1 cellular context compared by ENCODE assay signal in genomic region chr20:63797175-63797574, GRCh38. TPM values are rescaled to one million over a fixed set of nuclear protein-coding genes. Genes with fewer than 3 reads are reported as not detected.
"Had no signal": no experiment of that assay in that cellular context is flagged by ENCODE, and none has a peak within 500 bp of the region (broad histone marks: within the 10 kb centered on the region; RNA-seq: fewer than 3 reads in every experiment).

No MANE protein-coding gene starts in this region.

RNA-seq across cellular contexts. Expression of gene ZBTB46, which starts 33.9 kb away (rescaled TPM):
- total RNA-seq: naive thymus-derived CD8-positive, alpha-beta T cell had no signal
